Comparison of ENCODE assay signal across 1 cellular context in genomic region chr6:1228754-1229191, GRCh38.
TF ChIP-seq lines count a peak whose summit lies in the region.

No MANE protein-coding gene starts in this region.

TF ChIP-seq in HepG2, 621 proteins besides CTCF, POLR2A, EP300 and RAD21 (continued from another document and continues in another):
- no peak for TF ChIP-seq GTF3A (CRISPR knock-in tag; conservative IDR thresholded peaks at IDR 0.05)
- no peak for TF ChIP-seq JDP2 (CRISPR knock-in tag; IDR thresholded peaks at IDR 0.05; ENCODE audit: borderline replicate concordance)
- no peak for TF ChIP-seq ESRRA (CRISPR knock-in tag; IDR thresholded peaks at IDR 0.05; ENCODE audit: low read depth)
- no peak for TF ChIP-seq KLF6 (CRISPR knock-in tag; IDR thresholded peaks at IDR 0.05)
- no peak for TF ChIP-seq SRSF4 (IDR thresholded peaks at IDR 0.05; ENCODE audit: low read depth, low read length, poor library complexity, severe bottlenecking)
- TF ChIP-seq ZNF737 (CRISPR knock-in tag; IDR thresholded peaks at IDR 0.05; ENCODE audit: borderline replicate concordance): no peak
- no peak for TF ChIP-seq ZNF414 (CRISPR knock-in tag; IDR thresholded peaks at IDR 0.05)
- TF ChIP-seq ZGPAT (CRISPR knock-in tag; IDR thresholded peaks at IDR 0.05): no peak
- no peak for TF ChIP-seq TAF1 (CRISPR knock-in tag; IDR thresholded peaks at IDR 0.05)
- TF ChIP-seq POLR2AphosphoS5 (IDR thresholded peaks at IDR 0.05; ENCODE audit: low read depth, low read length): 0 out of 2 replicates have a peak, but pooled peaks have one; percentile 17
- no peak for TF ChIP-seq FOXP1 (IDR thresholded peaks at IDR 0.05)
- no peak for TF ChIP-seq FOXP1 (CRISPR knock-in tag; IDR thresholded peaks at IDR 0.05)
- 0 out of 2 replicates have a peak, but pooled peaks have one; percentile 88 for TF ChIP-seq KLF11 (CRISPR knock-in tag; IDR thresholded peaks at IDR 0.05)
- TF ChIP-seq ZNF180 (CRISPR knock-in tag; IDR thresholded peaks at IDR 0.05; ENCODE audit: borderline replicate concordance, low read depth): no peak
- TF ChIP-seq FOXJ3 (CRISPR knock-in tag; IDR thresholded peaks at IDR 0.05; ENCODE audit: borderline replicate concordance): no peak
- no peak for TF ChIP-seq ZNF772 (CRISPR knock-in tag; IDR thresholded peaks at IDR 0.05)
- TF ChIP-seq ZNF710 (CRISPR knock-in tag; IDR thresholded peaks at IDR 0.05; ENCODE audit: borderline replicate concordance): no peak; the same call in 1 of the 2 replicates
- no peak for TF ChIP-seq HIC2 (CRISPR knock-in tag; IDR thresholded peaks at IDR 0.05; ENCODE audit: low read depth)
- TF ChIP-seq MTERF4 (CRISPR knock-in tag; IDR thresholded peaks at IDR 0.05): no peak
- TF ChIP-seq PCBP1 (IDR thresholded peaks at IDR 0.05; ENCODE audit: borderline replicate concordance, low read depth, low read length): no peak
- TF ChIP-seq PRDM4 (CRISPR knock-in tag; IDR thresholded peaks at IDR 0.05; ENCODE audit: borderline replicate concordance): no peak
- no peak for TF ChIP-seq NFIB (CRISPR knock-in tag; IDR thresholded peaks at IDR 0.05; ENCODE audit: borderline replicate concordance)
- no peak; the same call in 1 of the 2 replicates for TF ChIP-seq ZNF274 (CRISPR knock-in tag; IDR thresholded peaks at IDR 0.05)
- no peak for TF ChIP-seq HMG20B (CRISPR knock-in tag; conservative IDR thresholded peaks at IDR 0.05)
- no peak for TF ChIP-seq HBP1 (CRISPR knock-in tag; IDR thresholded peaks at IDR 0.05; ENCODE audit: low read depth)
- TF ChIP-seq CBX1 (IDR thresholded peaks at IDR 0.05; ENCODE audit: low read depth): no peak
- no peak for TF ChIP-seq STAT6 (CRISPR knock-in tag; IDR thresholded peaks at IDR 0.05; ENCODE audit: borderline replicate concordance)
- 0 out of 2 replicates have a peak, but pooled peaks have one; percentile 1 for TF ChIP-seq ZNF639 (CRISPR knock-in tag; conservative IDR thresholded peaks at IDR 0.05)
- no peak for TF ChIP-seq ZNF766 (CRISPR knock-in tag; IDR thresholded peaks at IDR 0.05; ENCODE audit: borderline replicate concordance)
- no peak for TF ChIP-seq SOX6 (IDR thresholded peaks at IDR 0.05)
- TF ChIP-seq SOX6 (CRISPR knock-in tag; IDR thresholded peaks at IDR 0.05): no peak
- 0 out of 2 replicates have a peak, but pooled peaks have one; percentile 6 for TF ChIP-seq SSRP1 (CRISPR knock-in tag; IDR thresholded peaks at IDR 0.05)
- no peak for TF ChIP-seq ZBTB38 (CRISPR knock-in tag; IDR thresholded peaks at IDR 0.05)
- no peak for TF ChIP-seq MNT (IDR thresholded peaks at IDR 0.05)
- TF ChIP-seq NCOA1 (CRISPR knock-in tag; IDR thresholded peaks at IDR 0.05): peak; percentile 66; the same call in 1 of the 2 replicates
- no peak for TF ChIP-seq ZNF629 (CRISPR knock-in tag; conservative IDR thresholded peaks at IDR 0.05)
- 0 out of 2 replicates have a peak, but pooled peaks have one; percentile 60 for TF ChIP-seq HNRNPUL1 (IDR thresholded peaks at IDR 0.05; ENCODE audit: low read depth, low read length)
- TF ChIP-seq CENPT (CRISPR knock-in tag; IDR thresholded peaks at IDR 0.05; ENCODE audit: low read depth): no peak
- no peak for TF ChIP-seq MXI1 (IDR thresholded peaks at IDR 0.05; ENCODE audit: borderline replicate concordance, low read depth, low read length)
- TF ChIP-seq ONECUT2 (CRISPR knock-in tag; IDR thresholded peaks at IDR 0.05): no peak
- no peak for TF ChIP-seq USF2 (IDR thresholded peaks at IDR 0.05; ENCODE audit: low read depth, low read length)
- TF ChIP-seq USF2 (CRISPR knock-in tag; IDR thresholded peaks at IDR 0.05; ENCODE audit: borderline replicate concordance): no peak
- TF ChIP-seq MTA3 (CRISPR knock-in tag; IDR thresholded peaks at IDR 0.05): no peak
- no peak; the same call in 1 of the 2 replicates for TF ChIP-seq ZNF292 (CRISPR knock-in tag; IDR thresholded peaks at IDR 0.05; ENCODE audit: borderline replicate concordance, low read depth)
- no peak for TF ChIP-seq ARHGAP35 (CRISPR knock-in tag; IDR thresholded peaks at IDR 0.05; ENCODE audit: borderline replicate concordance)
